In genomic region chr1:244413736-244414135, GRCh38 we compare ENCODE assay signal across 18 cellular contexts.
"Had no signal": no experiment of that assay in that cellular context is flagged by ENCODE, and none has a peak within 500 bp of the region (broad histone marks: within the 10 kb centered on the region; RNA-seq: fewer than 3 reads in every experiment).

No MANE protein-coding gene starts in this region.

- H3K4me1 ChIP-seq: pancreas, SJCRH30, stomach, testis, upper lobe of right lung had no signal

- H3K27ac ChIP-seq: pancreas, SJCRH30, stomach, testis, upper lobe of right lung, WERI-Rb-1 had no signal

- H3K4me1 Mint-ChIP-seq: activated naive CD4-positive, alpha-beta T cell treated with anti-CD3 and anti-CD28 coated beads, Interleukin-2, amount 10 ng/mL, durations not matched to agents 7 days and 5 days; brain; neural progenitor cell had no signal

- H3K9me3 ChIP-seq: pancreas, SJCRH30, stomach, testis, upper lobe of right lung had no signal

- H3K4me3 Mint-ChIP-seq: activated naive CD4-positive, alpha-beta T cell treated with anti-CD3 and anti-CD28 coated beads, Interleukin-2, amount 10 ng/mL, durations not matched to agents 7 days and 5 days; brain; naive B cell; neural progenitor cell; T-helper 17 cell had no signal

- FAIRE-seq: keratinocyte, pancreas had no signal

- H3K27ac Mint-ChIP-seq: activated naive CD4-positive, alpha-beta T cell treated with anti-CD3 and anti-CD28 coated beads, Interleukin-2, amount 10 ng/mL, durations not matched to agents 7 days and 5 days; brain; neural progenitor cell; T-helper 17 cell had no signal

- H3K27me3 ChIP-seq: neural progenitor cell, pancreas, SJCRH30, stomach, testis, upper lobe of right lung had no signal

- H3K9me3 Mint-ChIP-seq: activated naive CD4-positive, alpha-beta T cell treated with anti-CD3 and anti-CD28 coated beads, Interleukin-2, amount 10 ng/mL, durations not matched to agents 7 days and 5 days; brain; naive B cell; neural progenitor cell had no signal

- ATAC-seq: left lobe of liver, pancreas, sciatic nerve, T-helper 17 cell had no signal

- H3K4me3 ChIP-seq: neural progenitor cell, pancreas, SJCRH30, stomach, testis, upper lobe of right lung had no signal

- DNase-seq: activated CD4-positive, alpha-beta T cell treated with anti-CD3 and anti-CD28 coated beads for 4 hours; activated naive CD4-positive, alpha-beta T cell treated with anti-CD3 and anti-CD28 coated beads, Interleukin-2, amount 10 ng/mL, durations not matched to agents 7 days and 5 days; amygdala; cerebellar nuclear complex; dermis blood vessel endothelial cell; naive B cell; pancreas; SJCRH30; stomach; T-helper 17 cell; testis; upper lobe of right lung; WERI-Rb-1 had no signal

- H3K27me3 Mint-ChIP-seq: activated naive CD4-positive, alpha-beta T cell treated with anti-CD3 and anti-CD28 coated beads, Interleukin-2, amount 10 ng/mL, durations not matched to agents 7 days and 5 days; brain; naive B cell; T-helper 17 cell had no signal
